ENCODE assay signal across 8 cellular contexts in the genomic region with DNA sequence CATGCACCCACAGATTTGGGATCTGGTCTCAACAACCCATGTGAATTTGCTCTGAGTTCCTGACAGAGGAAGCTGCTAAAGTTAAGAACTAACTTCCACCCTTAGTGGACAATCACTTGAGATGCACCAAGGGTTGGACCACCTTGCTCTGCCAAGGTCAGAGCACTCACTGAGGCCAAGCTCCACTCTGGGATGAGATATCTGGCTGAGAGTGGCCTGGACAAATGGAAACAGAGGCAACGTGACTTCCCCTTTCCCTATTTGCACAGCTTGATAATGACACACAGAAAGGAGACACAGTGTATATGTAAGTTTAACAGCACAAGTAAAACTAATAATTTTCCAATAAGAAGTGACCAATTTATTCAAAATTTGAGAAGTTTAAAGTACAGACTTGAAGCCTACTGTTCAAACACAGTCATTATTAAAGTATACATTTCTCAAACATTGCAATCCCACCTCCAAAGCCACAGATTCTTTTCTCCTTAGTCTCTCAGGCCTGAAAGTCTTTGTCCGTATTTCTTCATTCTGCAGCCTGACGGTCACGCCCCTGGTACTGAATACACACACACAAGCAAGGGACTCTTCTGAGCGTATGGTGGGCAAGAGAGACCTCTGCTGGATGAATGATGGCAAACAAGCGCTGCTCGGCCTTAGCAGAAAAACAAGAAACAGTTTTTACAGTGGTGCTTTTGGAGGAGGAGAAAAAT.
DNase-seq lines count a peak whose midpoint lies in the region; ATAC-seq lines count a peak whose summit lies in the region.

No MANE protein-coding gene starts in this region.

- H3K27me3 Mint-ChIP-seq in memory B cell = peaks cover 4% of the 10 kb centered on the region

- no peak overlapping the region for H3K27ac Mint-ChIP-seq in memory B cell

- no peaks in the 10 kb centered on the region for H3K36me3 Mint-ChIP-seq in memory B cell

- H3K4me3 Mint-ChIP-seq in memory B cell = no peak overlapping the region

- ATAC-seq in GM19468 (IDR thresholded peaks at IDR 0.05; ENCODE audit: extremely low read depth, unreplicated experiment) = peak; percentile 71
- ATAC-seq in memory B cell (ENCODE audit: low read depth) = peak; percentile 94

- DNase-seq in CMK (ENCODE audit: low read depth) (peak; percentile 45), HK-2 (ENCODE audit: unreplicated experiment) (peak; percentile 75), NCI-H774 (lab: John Stamatoyannopoulos, UW) (peak; percentile 61), memory B cell (ENCODE audit: low spot score in 2 of 2) (peak; percentile 49 to 68)
- peak; percentile 10 to 66 for DNase-seq in activated CD4-positive, alpha-beta T cell treated with anti-CD3 and anti-CD28 coated beads, Interleukin-2, amount 50 U/mL, for 24 hours (ENCODE audit: low read depth in 1 of 2, low spot score in 1 of 2)
- DNase-seq in effector CD4-positive, alpha-beta T cell = peak; percentile 45
- peak; percentile 8 to 23 for DNase-seq in stimulated activated CD8-positive, alpha-beta memory T cell treated with anti-CD3 and anti-CD28 coated beads, Interleukin-2, amount 100 ng/mL, for 48 hours (ENCODE audit: low read depth in 2 of 2)

- no peaks in the 10 kb centered on the region for H3K9me3 Mint-ChIP-seq in memory B cell

- H3K4me1 Mint-ChIP-seq in memory B cell = peaks cover 3% of the 10 kb centered on the region

Comparison
In these comparisons a context has a peak if more than half of its experiments do, and no peak if none do; other contexts are left out.
1. Peak in every context shown above with its lines: DNase-seq and ATAC-seq.
2. DNase-seq: peak in every context shown above with its lines; median percentile 75 in HK-2; 61 in NCI-H774; 58 in memory B cell; 45 in CMK; 45 in effector CD4-positive, alpha-beta T cell; 38 in activated CD4-positive, alpha-beta T cell treated with anti-CD3 and anti-CD28 coated beads, Interleukin-2, amount 50 U/mL, for 24 hours; 16 in stimulated activated CD8-positive, alpha-beta memory T cell treated with anti-CD3 and anti-CD28 coated beads, Interleukin-2, amount 100 ng/mL, for 48 hours.